8 cellular contexts compared by ENCODE assay signal in the genomic region with DNA sequence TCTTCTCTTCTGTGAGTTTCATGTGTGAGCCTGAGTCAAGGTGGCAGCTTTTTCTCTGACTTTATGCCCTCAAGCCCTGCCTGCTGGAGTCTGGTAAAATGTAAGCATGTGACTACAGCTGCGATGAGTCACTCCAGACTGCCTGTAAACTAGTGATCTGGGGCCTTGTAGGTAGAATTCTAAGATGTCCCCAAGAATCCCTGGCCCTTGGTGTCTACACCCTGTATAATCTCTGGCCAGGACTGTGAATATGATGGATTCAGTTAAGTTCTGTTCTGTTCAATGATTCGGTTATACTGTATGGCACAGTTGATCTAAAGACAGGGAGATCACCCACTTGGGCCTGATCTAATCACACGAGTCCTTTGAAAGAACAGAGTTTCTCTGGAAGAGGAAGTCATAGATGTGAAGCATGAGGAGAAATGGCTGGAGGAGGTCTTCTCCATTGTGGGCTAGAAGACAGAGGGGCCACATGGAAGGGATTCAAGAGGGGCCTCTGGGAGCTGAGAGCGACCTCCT. TPM values are rescaled to one million over a fixed set of nuclear protein-coding genes. Genes with fewer than 3 reads are reported as not detected.
DNase-seq lines count a peak whose midpoint lies in the region; ATAC-seq, FAIRE-seq and TF ChIP-seq lines count a peak whose summit lies in the region.

No MANE protein-coding gene starts in this region.

- H3K27me3 ChIP-seq in kidney epithelial cell (ENCODE audit: control insufficient read depth, insufficient read depth, low read length), result no peaks in the 10 kb centered on the region
- no peaks in the 10 kb centered on the region for H3K27me3 ChIP-seq in Peyer's patch

- H3K36me3 ChIP-seq in kidney epithelial cell (ENCODE audit: control insufficient read depth, insufficient read depth, low read length), result no peaks in the 10 kb centered on the region
- H3K36me3 ChIP-seq in Peyer's patch, result no peaks in the 10 kb centered on the region

- H3K36me3 Mint-ChIP-seq in progenitor cell of endocrine pancreas (ENCODE audit: insufficient read depth), result peaks cover 3% of the 10 kb centered on the region

- H3K4me3 ChIP-seq in HFF-Myc (replicated peaks; ENCODE audit: low read depth, low read length) (no peak overlapping the region), kidney epithelial cell (ENCODE audit: low read depth, low read length) (no peak overlapping the region), Peyer's patch (no peak overlapping the region)

- no peaks in the 10 kb centered on the region for H3K9me3 ChIP-seq in Peyer's patch

- ATAC-seq in GM19023 (IDR thresholded peaks at IDR 0.05; ENCODE audit: unreplicated experiment), result no peak

- H3K4me3 Mint-ChIP-seq in progenitor cell of endocrine pancreas (ENCODE audit: low read depth), result no peak overlapping the region

- H3K4me1 ChIP-seq in Peyer's patch, result no peaks in the 10 kb centered on the region

- DNase-seq in AG09319 (ENCODE audit: extremely low read depth, low read depth) (peak; percentile 27), HFF-Myc (ENCODE audit: extremely low read depth, low read depth) (peak; percentile 44), kidney epithelial cell (ENCODE audit: low read depth) (peak; percentile 75), GM19239 (ENCODE audit: insufficient read length, low spot score) (no peak), Peyer's patch (no peak), progenitor cell of endocrine pancreas (ENCODE audit: low spot score, unreplicated experiment) (no peak)

- H3K27ac ChIP-seq in VCaP (peak overlapping the region; percentile 83), Peyer's patch (no peak overlapping the region)

- no peak for TF ChIP-seq POLR2A in Peyer's patch (IDR thresholded peaks at IDR 0.05)

- no peak for TF ChIP-seq CTCF in AG09319 (IDR thresholded peaks at IDR 0.05; ENCODE audit: low read depth, low read length)
- TF ChIP-seq CTCF in HFF-Myc (IDR thresholded peaks at IDR 0.05; ENCODE audit: low read depth, low read length, missing control alignments), result no peak
- no peak for TF ChIP-seq CTCF in VCaP (conservative IDR thresholded peaks at IDR 0.05)
- no peak for TF ChIP-seq CTCF in kidney epithelial cell (IDR thresholded peaks at IDR 0.05; ENCODE audit: insufficient read depth, low read length, poor library complexity, severe bottlenecking)
- TF ChIP-seq CTCF in Peyer's patch (IDR thresholded peaks at IDR 0.05), result no peak
- no peak for TF ChIP-seq CTCF in progenitor cell of endocrine pancreas (IDR thresholded peaks at IDR 0.05; ENCODE audit: unreplicated experiment)

- H3K27me3 Mint-ChIP-seq in progenitor cell of endocrine pancreas, result no peaks in the 10 kb centered on the region

- no peaks in the 10 kb centered on the region for H3K9me3 Mint-ChIP-seq in progenitor cell of endocrine pancreas (ENCODE audit: low read depth)

- no peak for FAIRE-seq in GM19239 (lab: Jason Lieb, UNC)

- H3K27ac Mint-ChIP-seq in progenitor cell of endocrine pancreas, result no peak overlapping the region

- no peaks in the 10 kb centered on the region for H3K4me1 Mint-ChIP-seq in progenitor cell of endocrine pancreas (ENCODE audit: low read depth)

RNA-seq across cellular contexts. Expression of gene PRSS54, which starts 29.8 kb away (rescaled TPM):
- not detected in 2 replicates for total RNA-seq in kidney epithelial cell
- total RNA-seq in Peyer's patch, result not detected
- total RNA-seq in progenitor cell of endocrine pancreas, result not detected in 2 replicates

Comparison
In these comparisons a context has a peak if more than half of its experiments do, and no peak if none do; other contexts are left out.
1. DNase-seq: peak in AG09319 (single experiment), HFF-Myc (single experiment) and kidney epithelial cell (single experiment); none in GM19239 (single experiment), Peyer's patch (0 of 3) and progenitor cell of endocrine pancreas (single experiment).